Comparison of ENCODE assay signal across 1 cellular context in the genomic region with DNA sequence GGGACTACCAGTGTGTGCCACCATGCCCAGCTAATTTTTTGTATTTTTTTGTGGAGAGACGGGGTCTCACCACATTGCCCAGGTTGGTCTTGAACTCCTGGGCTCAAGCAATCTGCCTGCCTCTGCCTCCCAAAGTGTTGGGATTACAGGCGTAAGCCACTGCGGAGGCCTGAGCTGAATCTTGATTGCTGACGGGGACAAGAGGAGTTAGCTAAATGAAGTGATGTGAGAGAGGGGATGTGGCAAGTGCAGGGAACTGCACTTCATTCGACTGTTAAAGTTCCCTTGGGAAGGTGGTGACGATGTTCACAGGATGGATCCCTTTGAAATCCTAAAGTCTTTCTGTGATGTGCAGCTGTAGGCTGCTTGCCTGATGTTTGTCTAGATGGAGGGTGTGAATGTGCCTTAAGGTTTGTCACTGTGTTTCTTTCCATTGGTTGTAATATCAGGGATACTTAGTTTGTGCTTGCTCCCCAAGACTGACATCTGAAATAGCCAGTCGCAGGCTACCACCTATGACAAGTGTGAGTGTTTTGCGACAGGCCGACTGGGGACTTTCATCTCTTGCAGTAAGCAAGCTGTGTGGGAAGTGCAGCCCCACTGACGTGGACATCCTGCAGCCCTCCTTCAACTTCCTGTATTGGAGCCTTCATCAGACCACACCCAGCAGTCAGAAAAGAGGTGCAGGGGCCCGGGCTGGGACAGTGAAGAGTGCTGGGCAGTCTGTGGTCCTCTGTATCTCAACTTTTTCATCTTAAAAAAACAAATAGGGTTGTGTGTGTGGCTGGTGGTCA.
TF ChIP-seq lines count a peak whose summit lies in the region.

No MANE protein-coding gene starts in this region.

TF ChIP-seq in endothelial cell of umbilical vein, 7 proteins besides CTCF, POLR2A, EP300 and RAD21:
- TF ChIP-seq POLR2AphosphoS5 (IDR thresholded peaks at IDR 0.05; ENCODE audit: insufficient read depth, low read depth, low read length) (peak; percentile 28), FOS (IDR thresholded peaks at IDR 0.05; ENCODE audit: borderline replicate concordance, insufficient read depth, low read length) (no peak), JUN (IDR thresholded peaks at IDR 0.05; ENCODE audit: borderline replicate concordance, insufficient read depth, insufficient read length, low read depth) (no peak), MYC (IDR thresholded peaks at IDR 0.05; ENCODE audit: low read depth, low read length) (no peak), EZH2 (IDR thresholded peaks at IDR 0.05; ENCODE audit: borderline replicate concordance, low read depth, low read length, severe bottlenecking) (no peak)
